Comparison of ENCODE assay signal across 15 cellular contexts in genomic region chr6:107579413-107579812, GRCh38.
DNase-seq lines count a peak whose midpoint lies in the region; ATAC-seq and TF ChIP-seq lines count a peak whose summit lies in the region.
"Had no signal": no experiment of that assay in that cellular context is flagged by ENCODE, and none has a peak within 500 bp of the region (broad histone marks: within the 10 kb centered on the region; RNA-seq: fewer than 3 reads in every experiment).

No MANE protein-coding gene starts in this region.

- no peak overlapping the region for H3K27ac ChIP-seq in GM23338 (ENCODE audit: low read depth)
- peak overlapping the region; percentile 69 for H3K27ac ChIP-seq in Karpas-422 (ENCODE audit: low read length)
- H3K27ac ChIP-seq in endodermal cell (ENCODE audit: low read depth, low read length), result no peak overlapping the region
- no peak overlapping the region for H3K27ac ChIP-seq in osteoblast (ENCODE audit: low read depth, low read length)
- H3K27ac ChIP-seq in thyroid gland, result no peak overlapping the region
- H3K27ac ChIP-seq: BLaER1 treated with 17β-estradiol and CSF1 and Interleukin-3, amounts not matched to agents 10 nM and 100 nM had no signal

- no peaks in the 10 kb centered on the region for H3K27me3 ChIP-seq in GM23338 (ENCODE audit: insufficient read depth)
- no peaks in the 10 kb centered on the region for H3K27me3 ChIP-seq in Karpas-422 (ENCODE audit: low read length)
- no peaks in the 10 kb centered on the region for H3K27me3 ChIP-seq in endodermal cell (ENCODE audit: control insufficient read depth, insufficient read depth, low read length, poor library complexity, severe bottlenecking)
- H3K27me3 ChIP-seq in osteoblast (ENCODE audit: insufficient read depth, low read length), result no peaks in the 10 kb centered on the region
- no peaks in the 10 kb centered on the region for H3K27me3 ChIP-seq in thyroid gland
- H3K27me3 ChIP-seq: BLaER1 treated with 17β-estradiol and CSF1 and Interleukin-3, amounts not matched to agents 10 nM and 100 nM had no signal

- no peaks in the 10 kb centered on the region for H3F3A ChIP-seq in GM23338 (replicated peaks; ENCODE audit: low read depth)

- H3K4me1 Mint-ChIP-seq in GM23338 (peaks cover 37% of the 10 kb centered on the region), endodermal cell (peaks cover 18% of the 10 kb centered on the region), nephron (peaks cover 31% of the 10 kb centered on the region)
- H3K4me1 Mint-ChIP-seq: CD4-positive, CD25-positive, alpha-beta regulatory T cell had no signal

- H3K36me3 ChIP-seq in GM23338 (ENCODE audit: insufficient read depth), result no peaks in the 10 kb centered on the region
- H3K36me3 ChIP-seq in Karpas-422 (ENCODE audit: insufficient read depth, low read length), result no peaks in the 10 kb centered on the region
- no peaks in the 10 kb centered on the region for H3K36me3 ChIP-seq in endodermal cell (ENCODE audit: control insufficient read depth, insufficient read depth, low read length)
- H3K36me3 ChIP-seq in osteoblast (ENCODE audit: insufficient read depth, low read length), result no peaks in the 10 kb centered on the region
- H3K36me3 ChIP-seq in thyroid gland, result no peaks in the 10 kb centered on the region
- H3K36me3 ChIP-seq: BLaER1 treated with 17β-estradiol and CSF1 and Interleukin-3, amounts not matched to agents 10 nM and 100 nM; HAP-1 had no signal

- H3K27ac Mint-ChIP-seq in GM23338 (peak overlapping the region; percentile 95; the same call in 1 of the 2 replicates), endodermal cell (no peak overlapping the region), nephron (peak overlapping the region; percentile 55 to 79 (median 70))
- H3K27ac Mint-ChIP-seq: CD4-positive, CD25-positive, alpha-beta regulatory T cell; HFFc6 had no signal

- H3K79me2 ChIP-seq in GM23338 (replicated peaks; ENCODE audit: insufficient read depth) (no peaks in the 10 kb centered on the region), Karpas-422 (ENCODE audit: low read length) (peaks cover 88% of the 10 kb centered on the region), osteoblast (ENCODE audit: insufficient read depth, low read length) (no peaks in the 10 kb centered on the region)

- H3K36me3 Mint-ChIP-seq in GM23338 (ENCODE audit: low read depth) (no peaks in the 10 kb centered on the region), endodermal cell (ENCODE audit: low read depth) (no peaks in the 10 kb centered on the region), nephron (ENCODE audit: low read depth) (peaks cover 36% of the 10 kb centered on the region)
- H3K36me3 Mint-ChIP-seq: CD4-positive, CD25-positive, alpha-beta regulatory T cell had no signal

- no peaks in the 10 kb centered on the region for H3K9me3 ChIP-seq in Karpas-422 (ENCODE audit: low read length)
- no peaks in the 10 kb centered on the region for H3K9me3 ChIP-seq in endodermal cell (ENCODE audit: control insufficient read depth, low read length)
- no peaks in the 10 kb centered on the region for H3K9me3 ChIP-seq in osteoblast (ENCODE audit: low read depth, low read length)
- H3K9me3 ChIP-seq in thyroid gland, result no peaks in the 10 kb centered on the region
- H3K9me3 ChIP-seq: BLaER1 treated with 17β-estradiol and CSF1 and Interleukin-3, amounts not matched to agents 10 nM and 100 nM; HAP-1 had no signal

- H3K4me3 Mint-ChIP-seq in GM23338, result no peak overlapping the region
- H3K4me3 Mint-ChIP-seq in endodermal cell, result peak overlapping the region; percentile 12
- H3K4me3 Mint-ChIP-seq in nephron, result no peak overlapping the region
- H3K4me3 Mint-ChIP-seq: CD4-positive, CD25-positive, alpha-beta regulatory T cell; HFFc6 had no signal

- H3K4me1 ChIP-seq in GM23338 (ENCODE audit: insufficient read depth), result peaks cover 20% of the 10 kb centered on the region
- peaks cover 65% of the 10 kb centered on the region for H3K4me1 ChIP-seq in Karpas-422 (ENCODE audit: low read length)
- H3K4me1 ChIP-seq in endodermal cell (ENCODE audit: control insufficient read depth, insufficient read depth, low read length), result peaks cover 9% of the 10 kb centered on the region
- peaks cover 5% of the 10 kb centered on the region for H3K4me1 ChIP-seq in osteoblast (ENCODE audit: insufficient read depth, low read length)
- no peaks in the 10 kb centered on the region for H3K4me1 ChIP-seq in thyroid gland

- intact Hi-C loops in thyroid gland (cut with DNase I), result no loop called here

- TF ChIP-seq CTCF in GM23338 (conservative IDR thresholded peaks at IDR 0.05; ENCODE audit: low read depth in 2 of 2) (no peak), endodermal cell (conservative IDR thresholded peaks at IDR 0.05) (no peak), nephron (IDR thresholded peaks at IDR 0.05; ENCODE audit: unreplicated experiment in 3 of 3) (no peak), osteoblast (IDR thresholded peaks at IDR 0.05; ENCODE audit: extremely low read depth, low read depth, low read length) (no peak), thyroid gland (IDR thresholded peaks at IDR 0.05) (no peak)

- H2AFZ ChIP-seq in GM23338, result no peak overlapping the region
- no peak overlapping the region for H2AFZ ChIP-seq in Karpas-422 (ENCODE audit: low read length)
- H2AFZ ChIP-seq in osteoblast (ENCODE audit: low read length), result no peak overlapping the region

- H4K20me1 ChIP-seq in GM23338 (replicated peaks; ENCODE audit: insufficient read depth) (no peaks in the 10 kb centered on the region), Karpas-422 (ENCODE audit: insufficient read depth, low read depth, low read length) (no peaks in the 10 kb centered on the region), osteoblast (ENCODE audit: insufficient read depth, low read length) (no peaks in the 10 kb centered on the region)
- H4K20me1 ChIP-seq: BLaER1 treated with 17β-estradiol and CSF1 and Interleukin-3, amounts not matched to agents 10 nM and 100 nM had no signal

- no peak overlapping the region for H3K9ac ChIP-seq in Karpas-422 (ENCODE audit: low read length)
- H3K9ac ChIP-seq in endodermal cell (ENCODE audit: extremely low read depth, low read length, poor library complexity, severe bottlenecking), result no peak overlapping the region
- H3K9ac ChIP-seq: BLaER1 treated with 17β-estradiol and CSF1 and Interleukin-3, amounts not matched to agents 10 nM and 100 nM had no signal

- peaks cover 7% of the 10 kb centered on the region for H3K27me3 Mint-ChIP-seq in GM23338 (ENCODE audit: insufficient read depth, low read depth, poor library complexity)
- H3K27me3 Mint-ChIP-seq in endodermal cell (ENCODE audit: insufficient read depth), result no peaks in the 10 kb centered on the region
- no peaks in the 10 kb centered on the region for H3K27me3 Mint-ChIP-seq in nephron (ENCODE audit: low read depth)

- H3K4me3 ChIP-seq in GM23338, result no peak overlapping the region
- H3K4me3 ChIP-seq in Karpas-422 (ENCODE audit: low read length), result no peak overlapping the region
- H3K4me3 ChIP-seq in endodermal cell (ENCODE audit: low read length), result no peak overlapping the region
- no peak overlapping the region for H3K4me3 ChIP-seq in osteoblast (ENCODE audit: insufficient read depth, low read length)
- no peak overlapping the region for H3K4me3 ChIP-seq in thyroid gland (replicated peaks in 1 of 3)
- H3K4me3 ChIP-seq: BLaER1 treated with 17β-estradiol and CSF1 and Interleukin-3, amounts not matched to agents 10 nM and 100 nM; HAP-1 had no signal

- TF ChIP-seq POLR2A in thyroid gland (IDR thresholded peaks at IDR 0.05), result no peak

- WGBS in endodermal cell (ENCODE audit: insufficient coverage in 1 of 2, insufficient read length in 1 of 2), 2 experiments, result 89 to 90% methylated on average over 5 to 6 of the region's 6 CpGs
- WGBS in thyroid gland, 2 donors, result 90 to 93% methylated on average over 6 of the region's 6 CpGs

- H3K4me2 ChIP-seq in GM23338, result peak overlapping the region; percentile 21
- no peak overlapping the region for H3K4me2 ChIP-seq in Karpas-422 (ENCODE audit: low read depth, low read length, poor library complexity, severe bottlenecking)
- H3K4me2 ChIP-seq in osteoblast (ENCODE audit: insufficient read depth, low read length), result no peak overlapping the region
- H3K4me2 ChIP-seq: BLaER1 treated with 17β-estradiol and CSF1 and Interleukin-3, amounts not matched to agents 10 nM and 100 nM had no signal

- DNase-seq in GM23338 (ENCODE audit: low spot score) (no peak), Karpas-422 (no peak), endodermal cell (no peak), osteoblast (ENCODE audit: insufficient read length, low spot score, missing footprints) (no peak), NOMO-1 (lab: John Stamatoyannopoulos, UW; ENCODE audit: unreplicated experiment in 2 of 2) (no peak), thyroid gland (no peak), NCI-H1105 treated with DMSO at 0.1 percent for 48 hours (lab: John Stamatoyannopoulos, UW) (no peak)
- DNase-seq: 8988T; CD4-positive, CD25-positive, alpha-beta regulatory T cell; DMS53; GOT3; HFFc6 had no signal

- H3K9me2 ChIP-seq in GM23338 (ENCODE audit: insufficient read depth) (peaks cover 19% of the 10 kb centered on the region), Karpas-422 (replicated peaks; ENCODE audit: insufficient read depth, low read length) (no peaks in the 10 kb centered on the region)

- ATAC-seq in GM23338, result peak; percentile 28

- H3K9me3 Mint-ChIP-seq in GM23338 (no peaks in the 10 kb centered on the region), endodermal cell (no peaks in the 10 kb centered on the region), nephron (no peaks in the 10 kb centered on the region)
- H3K9me3 Mint-ChIP-seq: HFFc6 had no signal

TF ChIP-seq in GM23338, 12 proteins besides CTCF, POLR2A, EP300 and RAD21 (continues in another document):
- TF ChIP-seq ZNF331 (CRISPR knock-in tag; IDR thresholded peaks at IDR 0.05; ENCODE audit: low read depth) (no peak), POLR2AphosphoS5 (IDR thresholded peaks at IDR 0.05; ENCODE audit: low read depth) (no peak), ETS1 (IDR thresholded peaks at IDR 0.05) (no peak)
